In genomic region chr17:75652934-75653549, GRCh38 we compare ENCODE assay signal across 10 cellular contexts. TPM values are rescaled to one million over a fixed set of nuclear protein-coding genes. Genes with fewer than 3 reads are reported as not detected.
A peak's percentile ranks its signal among the peaks of the same experiment; 100 is the strongest.
DNase-seq lines count a peak whose midpoint lies in the region; ATAC-seq, FAIRE-seq and TF ChIP-seq lines count a peak whose summit lies in the region.
"Had no signal": no experiment of that assay in that cellular context is flagged by ENCODE, and none has a peak within 500 bp of the region (broad histone marks: within the 10 kb centered on the region; RNA-seq: fewer than 3 reads in every experiment).

No MANE protein-coding gene starts in this region.

- no peak overlapping the region for H3K27ac ChIP-seq in small intestine (ENCODE audit: low read depth in 1 of 2, low read length in 1 of 2)
- H3K27ac ChIP-seq: ovary, SJSA1 had no signal

- DNase-seq in BJ (ENCODE audit: low read depth) = no peak
- peak; percentile 48 for DNase-seq in OCI-M1 (lab: John Stamatoyannopoulos, UW)
- DNase-seq in choroid plexus epithelial cell (ENCODE audit: low read depth) = peak; percentile 62
- peak; percentile 66 for DNase-seq in medulla oblongata (ENCODE audit: extremely low spot score)
- DNase-seq in small intestine = no peak
- DNase-seq in 8988T = no peak

- POLR2A ChIA-PET in BJ (lab: Charles Lee) = no interaction called here

- no peak for ATAC-seq in GM19467 (IDR thresholded peaks at IDR 0.05; ENCODE audit: unreplicated experiment)

- no peak for FAIRE-seq in small intestine (lab: Jason Lieb, UNC)

- CTCF ChIA-PET in BJ (lab: Yijun Ruan, JAX) = interaction anchor here (0.6 to 11.9 kb wide), 16 partner anchors 9 to 348 kb away, joined by 3 to 149 read pairs (median 4); partner anchors contain the start of genes RECQL5, SAP30BP and SMIM5

- 70 to 85% (median 81%) methylated on average over 6 of the region's 6 CpGs for WGBS in small intestine, 3 donors

- H3K36me3 ChIP-seq in BJ (ENCODE audit: control insufficient read depth, insufficient read depth, low read length) (peaks cover 14% of the 10 kb centered on the region), small intestine (ENCODE audit: control insufficient read depth in 2 of 2, insufficient read depth in 2 of 2, low read length in 2 of 2) (peaks cover 1 to 13% of the 10 kb centered on the region in 2 donors)
- H3K36me3 ChIP-seq: ovary had no signal

- TF ChIP-seq CTCF in BJ (IDR thresholded peaks at IDR 0.05; ENCODE audit: insufficient read depth, low read depth, low read length) (peak; percentile 87), GM12874 (IDR thresholded peaks at IDR 0.05; ENCODE audit: insufficient read depth, low read depth, low read length) (peak; percentile 88), choroid plexus epithelial cell (conservative IDR thresholded peaks at IDR 0.05; ENCODE audit: low read depth, low read length) (peak; percentile 94)

- H3K4me1 ChIP-seq in small intestine (ENCODE audit: control insufficient read depth in 2 of 2, insufficient read depth in 1 of 2, low read depth in 1 of 2, low read length in 1 of 2) = no peaks in the 10 kb centered on the region
- H3K4me1 ChIP-seq: SJSA1 had no signal

- no peaks in the 10 kb centered on the region for H3K9me3 ChIP-seq in small intestine (ENCODE audit: control insufficient read depth, low read depth)
- H3K9me3 ChIP-seq: ovary, SJSA1 had no signal

- H3K27me3 ChIP-seq in BJ (ENCODE audit: control insufficient read depth, insufficient read depth, low read length) = no peaks in the 10 kb centered on the region
- no peaks in the 10 kb centered on the region for H3K27me3 ChIP-seq in small intestine (ENCODE audit: control insufficient read depth in 2 of 2, insufficient read depth in 2 of 2, low read length in 2 of 2)
- H3K27me3 ChIP-seq: ovary, SJSA1 had no signal

- no peak overlapping the region for H3K4me3 ChIP-seq in BJ (ENCODE audit: low read depth, low read length)
- H3K4me3 ChIP-seq in choroid plexus epithelial cell (ENCODE audit: low read depth, low read length) = no peak overlapping the region
- no peak overlapping the region for H3K4me3 ChIP-seq in small intestine (ENCODE audit: low read depth in 1 of 2, low read length in 2 of 2)
- H3K4me3 ChIP-seq: ovary, SJSA1 had no signal

RNA-seq across cellular contexts. Expression of gene RECQL5, which starts 13.9 kb away (rescaled TPM):
- polyA plus RNA-seq in BJ (2011; rRNA removed) (8.2 and 14.2 TPM in 2 replicates), small intestine (10 to 100 TPM; 14.6 to 20.2 (median 15.7) TPM)
- 18.0 and 20.9 TPM in 2 replicates for polyA minus RNA-seq in BJ (2011; rRNA and poly(A)+ RNA removed)

RNA-seq across cellular contexts. Expression of gene SAP30BP, which starts 14.1 kb away (rescaled TPM):
- 65.3 and 84.8 TPM in 2 replicates for polyA plus RNA-seq in BJ (2011; rRNA removed)
- polyA minus RNA-seq in BJ (2011; rRNA and poly(A)+ RNA removed) = 38.8 and 55.7 TPM in 2 replicates
- 10 to 100 TPM; 52.6 to 92.7 (median 83.2) TPM for polyA plus RNA-seq in small intestine

RNA-seq across cellular contexts. Expression of gene SMIM5, which starts 19.8 kb away (rescaled TPM):
- 0.10 TPM in 1 of 2 replicates, not detected in the other for polyA plus RNA-seq in BJ (2011; rRNA removed)
- polyA minus RNA-seq in BJ (2011; rRNA and poly(A)+ RNA removed) = not detected in 2 replicates
- polyA plus RNA-seq in small intestine = 100 to 1,000 TPM in 1 of 3 donors, 10 to 100 TPM in 2; 11.1 to 114 (median 94.6) TPM

Comparison
In these comparisons a context has a peak if more than half of its experiments do, and no peak if none do; other contexts are left out.
1. DNase-seq: peak in OCI-M1 (single experiment), choroid plexus epithelial cell (single experiment) and medulla oblongata (single experiment); none in BJ (single experiment), small intestine (single experiment) and 8988T (single experiment).
2. RNA of gene SMIM5, which starts 19.8 kb away (polyA plus RNA-seq): 11.1 to 114 TPM in small intestine; 0.10 TPM in BJ; every median in the first group is over 10 times any median in the second.
3. Peak in every context shown above with its lines, with median percentiles within 50 percentile points of each other: CTCF ChIP-seq.